Comparison of ENCODE assay signal across 19 cellular contexts in genomic region chr9:108603141-108603540, GRCh38.
DNase-seq lines count a peak whose midpoint lies in the region; ATAC-seq and TF ChIP-seq lines count a peak whose summit lies in the region.
"Had no signal": no experiment of that assay in that cellular context is flagged by ENCODE, and none has a peak within 500 bp of the region (broad histone marks: within the 10 kb centered on the region; RNA-seq: fewer than 3 reads in every experiment).

No MANE protein-coding gene starts in this region.

- no peak overlapping the region for H2AK5ac ChIP-seq in trophoblast cell (ENCODE audit: low read length)

- H3K4me1 ChIP-seq in prostate gland (replicated peaks): no peaks in the 10 kb centered on the region
- H3K4me1 ChIP-seq in trophoblast cell (ENCODE audit: control insufficient read depth in 1 of 2, insufficient read depth in 2 of 2, low read length in 2 of 2): no peaks in the 10 kb centered on the region

- H4K91ac ChIP-seq in trophoblast cell (ENCODE audit: low read depth, low read length): no peak overlapping the region

- no peak overlapping the region for H4K12ac ChIP-seq in trophoblast cell (ENCODE audit: low read depth, low read length)

- no peak overlapping the region for H3K4me2 ChIP-seq in trophoblast cell (ENCODE audit: low read length)

- no peak overlapping the region for H2AFZ ChIP-seq in trophoblast cell (ENCODE audit: insufficient read depth, low read length, poor library complexity)

- intact Hi-C loops in prostate gland (cut with DNase I): no loop called here

- ATAC-seq in esophagus mucosa: peak; percentile 95
- no peak for ATAC-seq in HG02870 (IDR thresholded peaks at IDR 0.05; ENCODE audit: unreplicated experiment)
- ATAC-seq: activated T-cell treated with anti-CD3 and anti-CD28 coated beads, Interleukin-2, amount 50 U/mL, for 4 hours; effector memory CD8-positive, alpha-beta T cell had no signal

- H4K8ac ChIP-seq in trophoblast cell (ENCODE audit: low read depth, low read length): no peak overlapping the region

- no peak overlapping the region for H2BK5ac ChIP-seq in trophoblast cell (ENCODE audit: low read depth, low read length, poor library complexity)

- H2BK120ac ChIP-seq in trophoblast cell (ENCODE audit: insufficient read depth, low read length, poor library complexity): no peak overlapping the region

- no peak overlapping the region for H2BK12ac ChIP-seq in trophoblast cell (ENCODE audit: low read length)

- H3K27ac ChIP-seq in RWPE1 (peak overlapping the region; percentile 88), prostate gland (peak overlapping the region; percentile 34 to 35), trophoblast cell (ENCODE audit: low read depth, low read length) (no peak overlapping the region)
- H3K27ac ChIP-seq: brain microvascular endothelial cell, coronary artery, WERI-Rb-1 had no signal

- H3K4me3 ChIP-seq in prostate gland (no peak overlapping the region), trophoblast cell (ENCODE audit: low read depth, low read length) (no peak overlapping the region)
- H3K4me3 ChIP-seq: coronary artery had no signal

- no peak overlapping the region for H3K9ac ChIP-seq in trophoblast cell (ENCODE audit: low read length)

- no peak overlapping the region for H3K23ac ChIP-seq in trophoblast cell (ENCODE audit: low read length)

- H3K27me3 ChIP-seq in prostate gland (replicated peaks; ENCODE audit: insufficient read depth) (no peaks in the 10 kb centered on the region), trophoblast cell (ENCODE audit: insufficient read depth, low read length) (no peaks in the 10 kb centered on the region)
- H3K27me3 ChIP-seq: brain microvascular endothelial cell had no signal

- POLR2A ChIA-PET in RWPE1 (lab: Yijun Ruan, JAX; ENCODE audit: low non-redundant PET): no interaction called here

- H3K36me3 ChIP-seq in prostate gland (no peaks in the 10 kb centered on the region), trophoblast cell (ENCODE audit: control insufficient read depth in 1 of 2, insufficient read depth in 2 of 2, low read length in 2 of 2) (no peaks in the 10 kb centered on the region)
- H3K36me3 ChIP-seq: brain microvascular endothelial cell, WERI-Rb-1 had no signal

- no peak overlapping the region for H3K14ac ChIP-seq in trophoblast cell (ENCODE audit: low read length)

- no peaks in the 10 kb centered on the region for H3K9me3 ChIP-seq in prostate gland
- H3K9me3 ChIP-seq in trophoblast cell (ENCODE audit: insufficient read depth, low read depth, low read length): no peaks in the 10 kb centered on the region

- TF ChIP-seq CTCF in RWPE1 (conservative IDR thresholded peaks at IDR 0.05; ENCODE audit: low read depth): no peak
- TF ChIP-seq CTCF in prostate gland (IDR thresholded peaks at IDR 0.05): no peak

- no peaks in the 10 kb centered on the region for H3K79me1 ChIP-seq in trophoblast cell (ENCODE audit: low read length)

- no peaks in the 10 kb centered on the region for H3K79me2 ChIP-seq in trophoblast cell (ENCODE audit: control insufficient read depth, insufficient read depth, low read length, poor library complexity)

- 22% methylated on average over 3 of the region's 3 CpGs for WGBS in prostate gland
- WGBS in trophoblast cell (ENCODE audit: extremely low coverage, insufficient coverage, insufficient read length): no CpG with 5 or more reads among the region's 3 CpGs

- DNase-seq in HPDE6-E6E7 (ENCODE audit: extremely low spot score) (peak; percentile 82), RWPE1 (ENCODE audit: low spot score) (peak; percentile 86), prostate gland (ENCODE audit: low spot score) (peak; percentile 92), hepatic stellate cell (ENCODE audit: low spot score) (no peak), trophoblast cell (no peak)
- DNase-seq in central memory CD4-positive, alpha-beta T cell: no peak
- DNase-seq: activated CD4-positive, alpha-beta T cell treated with anti-CD3 and anti-CD28 coated beads, Interleukin-2, amount 10 ng/mL, durations not matched to agents 24 days and 14 days; activated T-cell treated with anti-CD3 and anti-CD28 coated beads, Interleukin-2, amount 50 U/mL, for 4 hours; brain microvascular endothelial cell; effector memory CD8-positive, alpha-beta T cell; HCEC 1CT; IMR-90; mesenchymal stem cell; NCI-H1417 treated with DMSO at 0.1 percent for 48 hours; RPMI8226; WERI-Rb-1 had no signal

- CTCF ChIA-PET in RWPE1 (lab: Yijun Ruan, JAX): interaction anchor here (0.6 kb wide), 1 partner anchor 848 kb away, joined by 3 read pairs; no protein-coding TSS in a partner anchor

- no peak overlapping the region for H3K4ac ChIP-seq in trophoblast cell (ENCODE audit: low read depth, low read length)

- TF ChIP-seq POLR2A in prostate gland (IDR thresholded peaks at IDR 0.05): no peak

- H3K18ac ChIP-seq in trophoblast cell (ENCODE audit: low read length): no peak overlapping the region

Comparison
In these comparisons a context has a peak if more than half of its experiments do, and no peak if none do; other contexts are left out.
1. DNase-seq: peak in HPDE6-E6E7 (single experiment), RWPE1 (single experiment) and prostate gland (single experiment); none in hepatic stellate cell (single experiment), trophoblast cell (0 of 2) and central memory CD4-positive, alpha-beta T cell (single experiment).